16 cellular contexts compared by ENCODE assay signal in genomic region chr1:215957692-215958091, GRCh38.
DNase-seq lines count a peak whose midpoint lies in the region; ATAC-seq and TF ChIP-seq lines count a peak whose summit lies in the region.
"Had no signal": no experiment of that assay in that cellular context is flagged by ENCODE, and none has a peak within 500 bp of the region (broad histone marks: within the 10 kb centered on the region; RNA-seq: fewer than 3 reads in every experiment).

No MANE protein-coding gene starts in this region.

- H3K23ac ChIP-seq in mesenchymal stem cell (ENCODE audit: low read length in 2 of 2): no peak overlapping the region

- H2BK5ac ChIP-seq in mesenchymal stem cell (ENCODE audit: low read depth, low read length, poor library complexity, severe bottlenecking): no peak overlapping the region

- H2AK5ac ChIP-seq in mesenchymal stem cell (ENCODE audit: low read length, severe bottlenecking): no peak overlapping the region

- H3K4me3 ChIP-seq in BLaER1: peak overlapping the region; percentile 52
- no peak overlapping the region for H3K4me3 ChIP-seq in astrocyte of the spinal cord (ENCODE audit: low read depth, low read length)
- peak overlapping the region in 1 of 2 experiments; percentile 57 for H3K4me3 ChIP-seq in mesenchymal stem cell (ENCODE audit: insufficient read depth in 1 of 2, low read depth in 1 of 2, low read length in 2 of 2)
- H3K4me3 ChIP-seq in WERI-Rb-1 (ENCODE audit: low read depth, low read length): no peak overlapping the region
- H3K4me3 ChIP-seq in left lung: no peak overlapping the region

- WGBS in mesenchymal stem cell: 48% methylated on average over 6 of the region's 6 CpGs

- peaks cover 42% of the 10 kb centered on the region for H3K4me1 ChIP-seq in BLaER1
- no peaks in the 10 kb centered on the region for H3K4me1 ChIP-seq in mesenchymal stem cell (ENCODE audit: control insufficient read depth, insufficient read depth, low read depth, low read length)
- H3K4me1 ChIP-seq in left lung: no peaks in the 10 kb centered on the region

- H3K36me3 ChIP-seq in BLaER1 (no peaks in the 10 kb centered on the region), mesenchymal stem cell (ENCODE audit: control insufficient read depth in 1 of 2, insufficient read depth in 2 of 2, low read depth in 1 of 2, low read length in 2 of 2) (no peaks in the 10 kb centered on the region), WERI-Rb-1 (no peaks in the 10 kb centered on the region), left lung (no peaks in the 10 kb centered on the region)

- no peak overlapping the region for H2BK15ac ChIP-seq in mesenchymal stem cell (ENCODE audit: low read depth, poor library complexity, severe bottlenecking)

- H2AFZ ChIP-seq in mesenchymal stem cell (ENCODE audit: low read depth, low read length): no peak overlapping the region

- H2BK12ac ChIP-seq in mesenchymal stem cell (ENCODE audit: low read length in 2 of 2): no peak overlapping the region

- H3K27ac ChIP-seq in BLaER1 (peak overlapping the region; percentile 60), mesenchymal stem cell (ENCODE audit: low read length, poor library complexity, severe bottlenecking) (no peak overlapping the region), WERI-Rb-1 (no peak overlapping the region), left lung (no peak overlapping the region)

- H3K9me3 ChIP-seq in BLaER1 (no peaks in the 10 kb centered on the region), mesenchymal stem cell (ENCODE audit: control insufficient read depth, low read length) (no peaks in the 10 kb centered on the region), WERI-Rb-1 (ENCODE audit: severe bottlenecking) (no peaks in the 10 kb centered on the region), left lung (no peaks in the 10 kb centered on the region)

- no peak overlapping the region for H2BK120ac ChIP-seq in mesenchymal stem cell (ENCODE audit: low read depth, low read length)

- DNase-seq in HCEC 1CT (peak; percentile 31), astrocyte of the spinal cord (ENCODE audit: low read depth, low spot score) (peak; percentile 5), mesenchymal stem cell (peak; percentile 56), NK-92 (lab: John Stamatoyannopoulos, UW; ENCODE audit: unreplicated experiment) (no peak), WERI-Rb-1 (no peak), DMS 273 (lab: John Stamatoyannopoulos, UW; ENCODE audit: unreplicated experiment) (no peak), left lung (no peak)
- DNase-seq: activated CD4-positive, alpha-beta T cell treated with anti-CD3 and anti-CD28 coated beads for 1 hour; activated naive CD8-positive, alpha-beta T cell treated with anti-CD3 and anti-CD28 coated beads, Interleukin-2, amount 10 ng/mL, durations not matched to agents 7 days and 5 days; activated T-cell treated with anti-CD3 and anti-CD28 coated beads for 4 hours; NCI-H1694 treated with DMSO at 0.1 percent for 48 hours; NCI-H524 treated with DMSO at 0.1 percent for 48 hours; occipital lobe; small intestine had no signal

- H3K4ac ChIP-seq in mesenchymal stem cell (ENCODE audit: low read depth in 1 of 2, low read length in 2 of 2): no peak overlapping the region

- no peak overlapping the region for H3K18ac ChIP-seq in mesenchymal stem cell (ENCODE audit: low read depth in 1 of 2, low read length in 2 of 2)

- in situ Hi-C loops in astrocyte of the spinal cord (cut with HindIII; ENCODE audit: low sequenced_read_pairs): no loop called here

- ATAC-seq in left lung: no peak
- ATAC-seq: Panc1 had no signal

- TF ChIP-seq CTCF in astrocyte of the spinal cord (IDR thresholded peaks at IDR 0.05; ENCODE audit: low read depth, low read length) (no peak), WERI-Rb-1 (IDR thresholded peaks at IDR 0.05; ENCODE audit: low read depth, low read length) (no peak), left lung (IDR thresholded peaks at IDR 0.05) (no peak)

- peak overlapping the region; percentile 64 for H3K4me2 ChIP-seq in BLaER1
- H3K4me2 ChIP-seq in mesenchymal stem cell (ENCODE audit: low read length, poor library complexity, severe bottlenecking): no peak overlapping the region

- no peaks in the 10 kb centered on the region for H4K20me1 ChIP-seq in BLaER1

- H3K79me1 ChIP-seq in mesenchymal stem cell (replicated peaks; ENCODE audit: low read length, poor library complexity, severe bottlenecking): no peaks in the 10 kb centered on the region

- H3K27me3 ChIP-seq in BLaER1 (no peaks in the 10 kb centered on the region), mesenchymal stem cell (ENCODE audit: control insufficient read depth in 1 of 2, insufficient read depth in 1 of 2, low read length in 2 of 2) (no peaks in the 10 kb centered on the region), WERI-Rb-1 (ENCODE audit: insufficient read depth, low read depth, severe bottlenecking) (no peaks in the 10 kb centered on the region), left lung (no peaks in the 10 kb centered on the region)

- no peak overlapping the region for H4K91ac ChIP-seq in mesenchymal stem cell (ENCODE audit: low read length)

- intact Hi-C loops in left lung (cut with DNase I): no loop called here

- H3K9ac ChIP-seq in BLaER1: peak overlapping the region; percentile 44; the same call in 1 of the 2 replicates
- H3K9ac ChIP-seq in mesenchymal stem cell (ENCODE audit: low read length): peak overlapping the region; percentile 66

- H3K14ac ChIP-seq in mesenchymal stem cell (ENCODE audit: low read length in 2 of 2): no peak overlapping the region

- H4K8ac ChIP-seq in mesenchymal stem cell (ENCODE audit: low read length): no peak overlapping the region

Comparison
In these comparisons a context has a peak if more than half of its experiments do, and no peak if none do; other contexts are left out.
1. DNase-seq: peak in HCEC 1CT (single experiment), astrocyte of the spinal cord (single experiment) and mesenchymal stem cell (single experiment); none in NK-92 (single experiment), WERI-Rb-1 (single experiment), DMS 273 (single experiment) and left lung (0 of 2).